Comparison of ENCODE assay signal across 8 cellular contexts in genomic region chr21:8194039-8194438, GRCh38.
DNase-seq lines count a peak whose midpoint lies in the region; ATAC-seq and TF ChIP-seq lines count a peak whose summit lies in the region.
"Not testable (repeated sequence)": the region's sequence is repeated elsewhere in the genome, so short reads cannot be mapped to it uniquely, and the experiment has no call there.

No MANE protein-coding gene starts in this region.

- H3K36me3 Mint-ChIP-seq in activated T-helper 17 cell treated with anti-CD3 and anti-CD28 coated beads, Interleukin-2, amount 50 U/mL, for 72 hours (ENCODE audit: low read depth); stimulated activated memory B cell treated with anti-CD40 and anti-IgM and Interleukin-4, amounts not matched to agents 10 μg/mL and 1 μg/mL and 100 μg/mL, for 72 hours: not testable (repeated sequence)

- ATAC-seq in GM18505 (IDR thresholded peaks at IDR 0.05; ENCODE audit: unreplicated experiment) (peak; percentile 65), GM21360 (IDR thresholded peaks at IDR 0.05; ENCODE audit: unreplicated experiment) (peak; percentile 74), HG02571 (IDR thresholded peaks at IDR 0.05; ENCODE audit: unreplicated experiment) (peak; percentile 61), HG03066 (IDR thresholded peaks at IDR 0.05; ENCODE audit: low read depth, unreplicated experiment) (peak; percentile 49), HG03521 (IDR thresholded peaks at IDR 0.05; ENCODE audit: unreplicated experiment) (peak; percentile 56), left colon (peak; percentile 83)
- ATAC-seq in activated T-helper 17 cell treated with anti-CD3 and anti-CD28 coated beads, Interleukin-2, amount 50 U/mL, for 72 hours (replicated peaks): peak; percentile 61
- peak; percentile 85 for ATAC-seq in stimulated activated memory B cell treated with anti-CD40 and anti-IgM and Interleukin-4, amounts not matched to agents 10 μg/mL and 1 μg/mL and 100 μg/mL, for 72 hours

- intact Hi-C loops in left colon (cut with DNase I, micrococcal nuclease): not testable (repeated sequence)

- H3K4me1 Mint-ChIP-seq in activated T-helper 17 cell treated with anti-CD3 and anti-CD28 coated beads, Interleukin-2, amount 50 U/mL, for 72 hours; stimulated activated memory B cell treated with anti-CD40 and anti-IgM and Interleukin-4, amounts not matched to agents 10 μg/mL and 1 μg/mL and 100 μg/mL, for 72 hours: not testable (repeated sequence)

- not testable (repeated sequence) for TF ChIP-seq POLR2A in GM18505 (IDR thresholded peaks at IDR 0.05; ENCODE audit: borderline replicate concordance, extremely low read depth, insufficient read depth, insufficient read length)

- H3K9me3 Mint-ChIP-seq in activated T-helper 17 cell treated with anti-CD3 and anti-CD28 coated beads, Interleukin-2, amount 50 U/mL, for 72 hours; stimulated activated memory B cell treated with anti-CD40 and anti-IgM and Interleukin-4, amounts not matched to agents 10 μg/mL and 1 μg/mL and 100 μg/mL, for 72 hours: not testable (repeated sequence)

- H3K27me3 Mint-ChIP-seq in activated T-helper 17 cell treated with anti-CD3 and anti-CD28 coated beads, Interleukin-2, amount 50 U/mL, for 72 hours; stimulated activated memory B cell treated with anti-CD40 and anti-IgM and Interleukin-4, amounts not matched to agents 10 μg/mL and 1 μg/mL and 100 μg/mL, for 72 hours: not testable (repeated sequence)

- H3K27ac Mint-ChIP-seq in activated T-helper 17 cell treated with anti-CD3 and anti-CD28 coated beads, Interleukin-2, amount 50 U/mL, for 72 hours; stimulated activated memory B cell treated with anti-CD40 and anti-IgM and Interleukin-4, amounts not matched to agents 10 μg/mL and 1 μg/mL and 100 μg/mL, for 72 hours: not testable (repeated sequence)

- not testable (repeated sequence) for H3K4me3 Mint-ChIP-seq in activated T-helper 17 cell treated with anti-CD3 and anti-CD28 coated beads, Interleukin-2, amount 50 U/mL, for 72 hours; stimulated activated memory B cell treated with anti-CD40 and anti-IgM and Interleukin-4, amounts not matched to agents 10 μg/mL and 1 μg/mL and 100 μg/mL, for 72 hours

- not testable (repeated sequence) for DNase-seq in left colon
